ENCODE assay signal across 27 cellular contexts in genomic region chr20:51300104-51300503, GRCh38.
"Had no signal": no experiment of that assay in that cellular context is flagged by ENCODE, and none has a peak within 500 bp of the region (broad histone marks: within the 10 kb centered on the region; RNA-seq: fewer than 3 reads in every experiment).

No MANE protein-coding gene starts in this region.

- ATAC-seq: activated CD4-positive, alpha-beta T cell treated with anti-CD3 and anti-CD28 coated beads for 36 hours; activated CD8-positive, alpha-beta memory T cell treated with anti-CD3 and anti-CD28 coated beads, Interleukin-2, amount 10 ng/mL, durations not matched to agents 7 days and 5 days; activated CD8-positive, alpha-beta T cell treated with anti-CD3 and anti-CD28 coated beads, Interleukin-2, amount 10 ng/mL, durations not matched to agents 7 days and 5 days; esophagus mucosa; T-helper 17 cell had no signal

- H3K4me3 ChIP-seq: ascending aorta, breast epithelium, cardiac muscle cell, colonic mucosa had no signal

- H3K27ac ChIP-seq: ascending aorta, breast epithelium, cardiac muscle cell, colonic mucosa, WERI-Rb-1 had no signal

- H3K27me3 ChIP-seq: ascending aorta, breast epithelium, cardiac muscle cell, colonic mucosa had no signal

- H3K36me3 ChIP-seq: ascending aorta, breast epithelium, cardiac muscle cell, colonic mucosa, WERI-Rb-1 had no signal

- DNase-seq: activated CD4-positive, alpha-beta memory T cell treated with anti-CD3 and anti-CD28 coated beads for 36 hours; activated CD4-positive, alpha-beta T cell treated with anti-CD3 and anti-CD28 coated beads for 36 hours; activated CD4-positive, alpha-beta T cell treated with anti-CD3 and anti-CD28 coated beads, Interleukin-2, amount 10 ng/mL, durations not matched to agents 24 days and 14 days; activated CD4-positive, CD25-positive, alpha-beta regulatory T cell; activated CD4-positive, CD25-positive, alpha-beta regulatory T cell treated with anti-CD3 and anti-CD28 coated beads, Interleukin-2, amount 50 U/mL, for 72 hours; activated CD8-positive, alpha-beta memory T cell treated with anti-CD3 and anti-CD28 coated beads, Interleukin-2, amount 10 ng/mL, durations not matched to agents 7 days and 5 days; activated CD8-positive, alpha-beta memory T cell treated with anti-CD3 and anti-CD28 coated beads, Interleukin-2, amount 50 U/mL, for 4 hours; activated CD8-positive, alpha-beta T cell treated with anti-CD3 and anti-CD28 coated beads, Interleukin-2, amount 10 ng/mL, durations not matched to agents 7 days and 5 days; activated effector memory CD4-positive, alpha-beta T cell treated with anti-CD3 and anti-CD28 coated beads, Interleukin-2, amount 50 U/mL, for 16 hours; activated naive CD4-positive, alpha-beta T cell treated with anti-CD3 and anti-CD28 coated beads for 36 hours; activated naive CD8-positive, alpha-beta T cell treated with anti-CD3 and anti-CD28 coated beads, Interleukin-2, amount 10 ng/mL, durations not matched to agents 7 days and 5 days; activated T-cell treated with anti-CD3 and anti-CD28 coated beads, Interleukin-2, amount 50 U/mL, for 1 hour; activated T-cell treated with anti-CD3 and anti-CD28 coated beads, Interleukin-2, amount 50 U/mL, for 48 hours; central memory CD4-positive, alpha-beta T cell; cerebellar nuclear complex; colonic mucosa; effector CD8-positive, alpha-beta T cell; foreskin fibroblast; head of caudate nucleus; T-helper 17 cell; T1000; WERI-Rb-1 had no signal

- FAIRE-seq: frontal cortex had no signal

- H3K9me3 ChIP-seq: ascending aorta, colonic mucosa had no signal

- H3K4me1 ChIP-seq: ascending aorta, breast epithelium, colonic mucosa had no signal
